Comparison of ENCODE assay signal across 1 cellular context in genomic region chr3:42803800-42804112, GRCh38.
A peak's percentile ranks its signal among the peaks of the same experiment; 100 is the strongest.
TF ChIP-seq lines count a peak whose summit lies in the region.

No MANE protein-coding gene starts in this region.

TF ChIP-seq in HepG2, 621 proteins besides CTCF, POLR2A, EP300 and RAD21 (continued from another document and continues in another):
- TF ChIP-seq HINFP (CRISPR knock-in tag; IDR thresholded peaks at IDR 0.05; ENCODE audit: low read depth) (no peak), KAT2B (IDR thresholded peaks at IDR 0.05; ENCODE audit: borderline replicate concordance, low read depth, low read length) (no peak), ZSCAN12 (CRISPR knock-in tag; IDR thresholded peaks at IDR 0.05) (no peak), NRL (CRISPR knock-in tag; IDR thresholded peaks at IDR 0.05; ENCODE audit: borderline replicate concordance) (no peak), GTF3A (CRISPR knock-in tag; conservative IDR thresholded peaks at IDR 0.05) (0 out of 2 replicates have a peak, but pooled peaks have one; percentile 10), RCOR2 (CRISPR knock-in tag; IDR thresholded peaks at IDR 0.05) (no peak), BRCA1 (CRISPR knock-in tag; IDR thresholded peaks at IDR 0.05) (no peak; the same call in 1 of the 2 replicates), ZNF670 (CRISPR knock-in tag; IDR thresholded peaks at IDR 0.05; ENCODE audit: borderline replicate concordance) (no peak), ZBTB25 (CRISPR knock-in tag; IDR thresholded peaks at IDR 0.05) (no peak; the same call in 1 of the 2 replicates), MAFG (CRISPR knock-in tag; IDR thresholded peaks at IDR 0.05) (no peak), NR1H2 (CRISPR knock-in tag; IDR thresholded peaks at IDR 0.05; ENCODE audit: borderline replicate concordance, low read depth) (no peak), ZUFSP (CRISPR knock-in tag; IDR thresholded peaks at IDR 0.05; ENCODE audit: borderline replicate concordance) (no peak), CENPT (CRISPR knock-in tag; IDR thresholded peaks at IDR 0.05; ENCODE audit: low read depth) (no peak), ZNF530 (CRISPR knock-in tag; IDR thresholded peaks at IDR 0.05; ENCODE audit: low read depth) (no peak), PLRG1 (conservative IDR thresholded peaks at IDR 0.05) (no peak), ZNF816 (CRISPR knock-in tag; IDR thresholded peaks at IDR 0.05; ENCODE audit: borderline replicate concordance) (no peak), ZNF3 (CRISPR knock-in tag; IDR thresholded peaks at IDR 0.05) (no peak), AKAP8 (CRISPR knock-in tag; IDR thresholded peaks at IDR 0.05) (0 out of 2 replicates have a peak, but pooled peaks have one; percentile 51), SSRP1 (CRISPR knock-in tag; IDR thresholded peaks at IDR 0.05) (no peak), ZBTB2 (CRISPR knock-in tag; IDR thresholded peaks at IDR 0.05; ENCODE audit: low read depth) (no peak), ZNF350 (CRISPR knock-in tag; IDR thresholded peaks at IDR 0.05; ENCODE audit: borderline replicate concordance, low read depth) (no peak), MXI1 (IDR thresholded peaks at IDR 0.05; ENCODE audit: borderline replicate concordance, low read depth, low read length) (no peak), CCDC6 (CRISPR knock-in tag; IDR thresholded peaks at IDR 0.05) (peak; percentile 1; the same call in 1 of the 2 replicates), HDAC1 (CRISPR knock-in tag; IDR thresholded peaks at IDR 0.05) (peak; percentile 51; the same call in 1 of the 2 replicates), RELA (CRISPR knock-in tag; IDR thresholded peaks at IDR 0.05) (no peak), ZNF441 (CRISPR knock-in tag; IDR thresholded peaks at IDR 0.05; ENCODE audit: borderline replicate concordance) (no peak), ZNF792 (CRISPR knock-in tag; IDR thresholded peaks at IDR 0.05) (0 out of 2 replicates have a peak, but pooled peaks have one; percentile 4), FOXK2 (IDR thresholded peaks at IDR 0.05) (no peak), ZFP1 (CRISPR knock-in tag; IDR thresholded peaks at IDR 0.05) (no peak), AHR (CRISPR knock-in tag; IDR thresholded peaks at IDR 0.05) (no peak), ZNF292 (CRISPR knock-in tag; IDR thresholded peaks at IDR 0.05; ENCODE audit: borderline replicate concordance, low read depth) (no peak), HOXA7 (CRISPR knock-in tag; IDR thresholded peaks at IDR 0.05) (no peak), ZNF549 (CRISPR knock-in tag; IDR thresholded peaks at IDR 0.05) (no peak), ZBTB38 (CRISPR knock-in tag; IDR thresholded peaks at IDR 0.05) (no peak), TSC22D2 (CRISPR knock-in tag; IDR thresholded peaks at IDR 0.05; ENCODE audit: borderline replicate concordance) (no peak), ZNF282 (IDR thresholded peaks at IDR 0.05; ENCODE audit: partially characterized antibody) (no peak), KDM6A (CRISPR knock-in tag; IDR thresholded peaks at IDR 0.05; ENCODE audit: low read depth) (no peak), ZNF782 (CRISPR knock-in tag; IDR thresholded peaks at IDR 0.05; ENCODE audit: borderline replicate concordance) (no peak), CHD2 (IDR thresholded peaks at IDR 0.05; ENCODE audit: low read depth, low read length) (no peak), GFI1 (CRISPR knock-in tag; IDR thresholded peaks at IDR 0.05; ENCODE audit: borderline replicate concordance) (no peak), SIN3A (IDR thresholded peaks at IDR 0.05; ENCODE audit: borderline replicate concordance, low read depth, low read length) (0 out of 2 replicates have a peak, but pooled peaks have one; percentile 1), GRHL1 (CRISPR knock-in tag; conservative IDR thresholded peaks at IDR 0.05) (no peak), ZFP90 (CRISPR knock-in tag; IDR thresholded peaks at IDR 0.05; ENCODE audit: borderline replicate concordance) (no peak; the same call in 1 of the 2 replicates), TP53 (CRISPR knock-in tag; conservative IDR thresholded peaks at IDR 0.05) (no peak)
- TF ChIP-seq, protein P1, sequence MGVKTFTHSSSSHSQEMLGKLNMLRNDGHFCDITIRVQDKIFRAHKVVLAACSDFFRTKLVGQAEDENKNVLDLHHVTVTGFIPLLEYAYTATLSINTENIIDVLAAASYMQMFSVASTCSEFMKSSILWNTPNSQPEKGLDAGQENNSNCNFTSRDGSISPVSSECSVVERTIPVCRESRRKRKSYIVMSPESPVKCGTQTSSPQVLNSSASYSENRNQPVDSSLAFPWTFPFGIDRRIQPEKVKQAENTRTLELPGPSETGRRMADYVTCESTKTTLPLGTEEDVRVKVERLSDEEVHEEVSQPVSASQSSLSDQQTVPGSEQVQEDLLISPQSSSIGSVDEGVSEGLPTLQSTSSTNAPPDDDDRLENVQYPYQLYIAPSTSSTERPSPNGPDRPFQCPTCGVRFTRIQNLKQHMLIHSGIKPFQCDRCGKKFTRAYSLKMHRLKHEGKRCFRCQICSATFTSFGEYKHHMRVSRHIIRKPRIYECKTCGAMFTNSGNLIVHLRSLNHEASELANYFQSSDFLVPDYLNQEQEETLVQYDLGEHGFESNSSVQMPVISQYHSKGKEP (CRISPR knock-in tag; IDR thresholded peaks at IDR 0.05) = no peak
- TF ChIP-seq, protein P2, sequence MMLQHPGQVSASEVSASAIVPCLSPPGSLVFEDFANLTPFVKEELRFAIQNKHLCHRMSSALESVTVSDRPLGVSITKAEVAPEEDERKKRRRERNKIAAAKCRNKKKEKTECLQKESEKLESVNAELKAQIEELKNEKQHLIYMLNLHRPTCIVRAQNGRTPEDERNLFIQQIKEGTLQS (CRISPR knock-in tag; IDR thresholded peaks at IDR 0.05) = peak; percentile 8; the same call in 1 of the 2 replicates
- TF ChIP-seq, protein P3, sequence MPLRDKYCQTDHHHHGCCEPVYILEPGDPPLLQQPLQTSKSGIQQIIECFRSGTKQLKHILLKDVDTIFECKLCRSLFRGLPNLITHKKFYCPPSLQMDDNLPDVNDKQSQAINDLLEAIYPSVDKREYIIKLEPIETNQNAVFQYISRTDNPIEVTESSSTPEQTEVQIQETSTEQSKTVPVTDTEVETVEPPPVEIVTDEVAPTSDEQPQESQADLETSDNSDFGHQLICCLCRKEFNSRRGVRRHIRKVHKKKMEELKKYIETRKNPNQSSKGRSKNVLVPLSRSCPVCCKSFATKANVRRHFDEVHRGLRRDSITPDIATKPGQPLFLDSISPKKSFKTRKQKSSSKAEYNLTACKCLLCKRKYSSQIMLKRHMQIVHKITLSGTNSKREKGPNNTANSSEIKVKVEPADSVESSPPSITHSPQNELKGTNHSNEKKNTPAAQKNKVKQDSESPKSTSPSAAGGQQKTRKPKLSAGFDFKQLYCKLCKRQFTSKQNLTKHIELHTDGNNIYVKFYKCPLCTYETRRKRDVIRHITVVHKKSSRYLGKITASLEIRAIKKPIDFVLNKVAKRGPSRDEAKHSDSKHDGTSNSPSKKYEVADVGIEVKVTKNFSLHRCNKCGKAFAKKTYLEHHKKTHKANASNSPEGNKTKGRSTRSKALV (CRISPR knock-in tag; IDR thresholded peaks at IDR 0.05) = no peak
- TF ChIP-seq, protein P4, sequence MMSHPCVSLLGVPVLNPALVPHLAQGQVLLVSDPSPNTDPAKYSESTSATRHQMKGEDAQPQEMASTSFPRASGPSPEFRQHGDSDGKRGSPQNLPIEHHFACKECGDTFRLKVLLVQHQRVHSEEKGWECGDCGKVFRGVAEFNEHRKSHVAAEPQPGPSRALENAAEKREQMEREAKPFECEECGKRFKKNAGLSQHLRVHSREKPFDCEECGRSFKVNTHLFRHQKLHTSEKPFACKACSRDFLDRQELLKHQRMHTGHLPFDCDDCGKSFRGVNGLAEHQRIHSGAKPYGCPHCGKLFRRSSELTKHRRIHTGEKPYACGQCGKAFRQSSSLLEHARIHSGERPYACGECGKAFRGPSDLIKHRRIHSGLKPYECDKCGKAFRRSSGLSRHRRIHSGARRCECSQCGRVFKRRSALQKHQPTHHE (CRISPR knock-in tag; IDR thresholded peaks at IDR 0.05; ENCODE audit: borderline replicate concordance) = no peak
- TF ChIP-seq, protein P5, sequence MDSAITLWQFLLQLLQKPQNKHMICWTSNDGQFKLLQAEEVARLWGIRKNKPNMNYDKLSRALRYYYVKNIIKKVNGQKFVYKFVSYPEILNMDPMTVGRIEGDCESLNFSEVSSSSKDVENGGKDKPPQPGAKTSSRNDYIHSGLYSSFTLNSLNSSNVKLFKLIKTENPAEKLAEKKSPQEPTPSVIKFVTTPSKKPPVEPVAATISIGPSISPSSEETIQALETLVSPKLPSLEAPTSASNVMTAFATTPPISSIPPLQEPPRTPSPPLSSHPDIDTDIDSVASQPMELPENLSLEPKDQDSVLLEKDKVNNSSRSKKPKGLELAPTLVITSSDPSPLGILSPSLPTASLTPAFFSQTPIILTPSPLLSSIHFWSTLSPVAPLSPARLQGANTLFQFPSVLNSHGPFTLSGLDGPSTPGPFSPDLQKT (CRISPR knock-in tag; IDR thresholded peaks at IDR 0.05; ENCODE audit: borderline replicate concordance) = 0 out of 2 replicates have a peak, but pooled peaks have one; percentile 17
- TF ChIP-seq, protein P6, sequence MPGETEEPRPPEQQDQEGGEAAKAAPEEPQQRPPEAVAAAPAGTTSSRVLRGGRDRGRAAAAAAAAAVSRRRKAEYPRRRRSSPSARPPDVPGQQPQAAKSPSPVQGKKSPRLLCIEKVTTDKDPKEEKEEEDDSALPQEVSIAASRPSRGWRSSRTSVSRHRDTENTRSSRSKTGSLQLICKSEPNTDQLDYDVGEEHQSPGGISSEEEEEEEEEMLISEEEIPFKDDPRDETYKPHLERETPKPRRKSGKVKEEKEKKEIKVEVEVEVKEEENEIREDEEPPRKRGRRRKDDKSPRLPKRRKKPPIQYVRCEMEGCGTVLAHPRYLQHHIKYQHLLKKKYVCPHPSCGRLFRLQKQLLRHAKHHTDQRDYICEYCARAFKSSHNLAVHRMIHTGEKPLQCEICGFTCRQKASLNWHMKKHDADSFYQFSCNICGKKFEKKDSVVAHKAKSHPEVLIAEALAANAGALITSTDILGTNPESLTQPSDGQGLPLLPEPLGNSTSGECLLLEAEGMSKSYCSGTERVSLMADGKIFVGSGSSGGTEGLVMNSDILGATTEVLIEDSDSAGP (CRISPR knock-in tag; IDR thresholded peaks at IDR 0.05; ENCODE audit: borderline replicate concordance) = no peak
